In genomic region chr1:33013791-33014190, GRCh38 we compare ENCODE assay signal across 28 cellular contexts.
"Had no signal": no experiment of that assay in that cellular context is flagged by ENCODE, and none has a peak within 500 bp of the region (broad histone marks: within the 10 kb centered on the region; RNA-seq: fewer than 3 reads in every experiment).

No MANE protein-coding gene starts in this region.

- H3K4me3 Mint-ChIP-seq: activated CD4-positive, alpha-beta T cell treated with anti-CD3 and anti-CD28 coated beads for 36 hours; activated CD4-positive, alpha-beta T cell treated with anti-CD3 and anti-CD28 coated beads, Interleukin-2, amount 10 ng/mL, durations not matched to agents 7 days and 5 days; activated CD8-positive, alpha-beta T cell treated with anti-CD3 and anti-CD28 coated beads, Interleukin-2, amount 10 ng/mL, durations not matched to agents 7 days and 5 days; activated naive CD4-positive, alpha-beta T cell treated with anti-CD3 and anti-CD28 coated beads, Interleukin-2, amount 50 U/mL, for 24 hours; activated naive CD8-positive, alpha-beta T cell treated with anti-CD3 and anti-CD28 coated beads, Interleukin-2, amount 10 ng/mL, durations not matched to agents 7 days and 5 days; activated T-cell treated with anti-CD3 and anti-CD28 coated beads, Interleukin-2, amount 50 U/mL, for 24 hours; T-helper 2 cell treated with Interferon-gamma antibody and Interleukin-4, amounts not matched to agents 5 μg/mL and 100 μg/mL, for 36 hours; WTC11 had no signal

- H3K9me3 ChIP-seq: body of pancreas, breast epithelium, SJCRH30 had no signal

- DNase-seq: activated CD4-positive, alpha-beta T cell treated with anti-CD3 and anti-CD28 coated beads for 36 hours; activated CD4-positive, alpha-beta T cell treated with anti-CD3 and anti-CD28 coated beads, Interleukin-2, amount 10 ng/mL, durations not matched to agents 7 days and 5 days; activated CD4-positive, alpha-beta T cell treated with anti-CD3 and anti-CD28 coated beads, Interleukin-2, amount 50 U/mL, for 48 hours; activated CD8-positive, alpha-beta T cell treated with anti-CD3 and anti-CD28 coated beads, Interleukin-2, amount 10 ng/mL, durations not matched to agents 7 days and 5 days; activated gamma-delta T cell; activated naive CD4-positive, alpha-beta T cell treated with Interleukin-2 at 50 U/mL for 16 hours; activated naive CD8-positive, alpha-beta T cell treated with anti-CD3 and anti-CD28 coated beads, Interleukin-2, amount 10 ng/mL, durations not matched to agents 7 days and 5 days; activated T-cell treated with anti-CD3 and anti-CD28 coated beads, Interleukin-2, amount 50 U/mL, for 24 hours; body of pancreas; NCI-H1105; NCI-H1417 treated with DMSO at 0.1 percent for 48 hours; NCI-H187 treated with DMSO at 0.1 percent for 48 hours; NCI-H2081; NCI-H2171 treated with DMSO at 0.1 percent for 48 hours; NCI-H2227 treated with DMSO at 0.1 percent for 48 hours; NCI-H446; NCI-H510A treated with DMSO at 0.1 percent for 48 hours; NCI-H69; SHP77; SJCRH30 had no signal

- H3K4me1 ChIP-seq: SJCRH30 had no signal

- ATAC-seq: activated CD4-positive, alpha-beta T cell treated with anti-CD3 and anti-CD28 coated beads for 36 hours; activated CD4-positive, CD25-positive, alpha-beta regulatory T cell treated with anti-CD3 and anti-CD28 coated beads, Interleukin-2, amount 50 U/mL, for 24 hours; activated CD8-positive, alpha-beta T cell treated with anti-CD3 and anti-CD28 coated beads, Interleukin-2, amount 10 ng/mL, durations not matched to agents 7 days and 5 days; body of pancreas had no signal

- H3K27ac Mint-ChIP-seq: activated CD4-positive, alpha-beta T cell treated with anti-CD3 and anti-CD28 coated beads for 36 hours; activated CD4-positive, alpha-beta T cell treated with anti-CD3 and anti-CD28 coated beads, Interleukin-2, amount 10 ng/mL, durations not matched to agents 7 days and 5 days; activated CD8-positive, alpha-beta T cell treated with anti-CD3 and anti-CD28 coated beads, Interleukin-2, amount 10 ng/mL, durations not matched to agents 7 days and 5 days; activated T-helper 2 cell treated with anti-CD3 and anti-CD28 coated beads, Interferon-gamma antibody, Interleukin-2, Interleukin-4, amounts not matched to agents 10 μg/mL and 5 μg/mL and 100 μg/mL, durations not matched to agents 14 hours and 24 hours and 36 hours; T-helper 2 cell treated with Interferon-gamma antibody and Interleukin-4, amounts not matched to agents 5 μg/mL and 100 μg/mL, for 36 hours; WTC11 had no signal

- H3K27me3 Mint-ChIP-seq: activated CD4-positive, alpha-beta T cell treated with anti-CD3 and anti-CD28 coated beads for 36 hours; activated CD4-positive, alpha-beta T cell treated with anti-CD3 and anti-CD28 coated beads, Interleukin-2, amount 10 ng/mL, durations not matched to agents 7 days and 5 days; activated naive CD4-positive, alpha-beta T cell treated with anti-CD3 and anti-CD28 coated beads, Interleukin-2, amount 50 U/mL, for 24 hours; activated naive CD8-positive, alpha-beta T cell treated with anti-CD3 and anti-CD28 coated beads, Interleukin-2, amount 10 ng/mL, durations not matched to agents 7 days and 5 days; activated T-cell treated with anti-CD3 and anti-CD28 coated beads, Interleukin-2, amount 50 U/mL, for 24 hours had no signal

- H3K27me3 ChIP-seq: body of pancreas, breast epithelium, SJCRH30 had no signal

- H3K9me3 Mint-ChIP-seq: activated CD4-positive, alpha-beta T cell treated with anti-CD3 and anti-CD28 coated beads, Interleukin-2, amount 10 ng/mL, durations not matched to agents 7 days and 5 days; activated naive CD4-positive, alpha-beta T cell treated with anti-CD3 and anti-CD28 coated beads, Interleukin-2, amount 50 U/mL, for 24 hours; activated naive CD8-positive, alpha-beta T cell treated with anti-CD3 and anti-CD28 coated beads, Interleukin-2, amount 10 ng/mL, durations not matched to agents 7 days and 5 days; activated T-cell treated with anti-CD3 and anti-CD28 coated beads, Interleukin-2, amount 50 U/mL, for 24 hours; activated T-helper 2 cell treated with anti-CD3 and anti-CD28 coated beads, Interferon-gamma antibody, Interleukin-2, Interleukin-4, amounts not matched to agents 10 μg/mL and 5 μg/mL and 100 μg/mL, durations not matched to agents 14 hours and 24 hours and 36 hours; T-helper 2 cell treated with Interferon-gamma antibody and Interleukin-4, amounts not matched to agents 5 μg/mL and 100 μg/mL, for 36 hours; WTC11 had no signal

- H3K4me1 Mint-ChIP-seq: WTC11 had no signal

- H3K36me3 ChIP-seq: breast epithelium had no signal

- H3K4me3 ChIP-seq: body of pancreas, breast epithelium, K562, SJCRH30, SK-N-MC had no signal

- H3K27ac ChIP-seq: body of pancreas, SJCRH30, SK-N-MC had no signal
